In genomic region chr2:113067681-113068080, GRCh38 we compare ENCODE assay signal across 25 cellular contexts. TPM values are rescaled to one million over a fixed set of nuclear protein-coding genes. Genes with fewer than 3 reads are reported as not detected.
A peak's percentile ranks its signal among the peaks of the same experiment; 100 is the strongest.
DNase-seq lines count a peak whose midpoint lies in the region; ATAC-seq, FAIRE-seq and TF ChIP-seq lines count a peak whose summit lies in the region.
"Had no signal": no experiment of that assay in that cellular context is flagged by ENCODE, and none has a peak within 500 bp of the region (broad histone marks: within the 10 kb centered on the region; RNA-seq: fewer than 3 reads in every experiment).

Gene IL1F10 (plus strand): TSS chr2:113067970. CDS start chr2:113072739, 4,769 bp downstream.

- H3K4me3 ChIP-seq in right atrium auricular region (no peak within 1 kb of the TSS), bronchial epithelial cell (ENCODE audit: low read depth, low read length) (no peak within 1 kb of the TSS)
- H3K4me3 ChIP-seq: BLaER1 had no signal

- peak; percentile 75 for FAIRE-seq in bronchial epithelial cell (lab: Jason Lieb, UNC)
- FAIRE-seq: A204.1, GM12891, H54 had no signal

- H3K4me1 ChIP-seq in right atrium auricular region, result no peaks in the 10 kb centered on the region
- H3K4me1 ChIP-seq in foreskin keratinocyte, result peaks cover 33% of the 10 kb centered on the region
- H3K4me1 ChIP-seq: BLaER1 had no signal

- ATAC-seq in Right ventricle myocardium inferior (no peak), foreskin keratinocyte (no peak)
- ATAC-seq: CD8-positive, alpha-beta T cell had no signal

- no peaks in the 10 kb centered on the region for H3K36me3 Mint-ChIP-seq in type B pancreatic cell
- no peaks in the 10 kb centered on the region for H3K36me3 Mint-ChIP-seq in CD14-positive monocyte
- H3K36me3 Mint-ChIP-seq: CD8-positive, alpha-beta T cell had no signal

- H3K36me3 ChIP-seq in right atrium auricular region (no peaks in the 10 kb centered on the region), bronchial epithelial cell (ENCODE audit: control insufficient read depth, insufficient read depth, low read length) (no peaks in the 10 kb centered on the region)
- H3K36me3 ChIP-seq: BLaER1 had no signal

- H3K4me3 Mint-ChIP-seq in type B pancreatic cell, result no peak within 1 kb of the TSS
- no peak within 1 kb of the TSS for H3K4me3 Mint-ChIP-seq in CD14-positive monocyte
- H3K4me3 Mint-ChIP-seq: CD8-positive, alpha-beta T cell had no signal

- TF ChIP-seq CTCF in right atrium auricular region (IDR thresholded peaks at IDR 0.05) (no peak), bronchial epithelial cell (IDR thresholded peaks at IDR 0.05; ENCODE audit: insufficient read depth, low read length, severe bottlenecking) (no peak), foreskin keratinocyte (conservative IDR thresholded peaks at IDR 0.05) (no peak), type B pancreatic cell (conservative IDR thresholded peaks at IDR 0.05) (no peak), CD14-positive monocyte (IDR thresholded peaks at IDR 0.05) (no peak)

- peaks cover 6% of the 10 kb centered on the region for H3K4me1 Mint-ChIP-seq in type B pancreatic cell (ENCODE audit: unreplicated experiment)
- no peaks in the 10 kb centered on the region for H3K4me1 Mint-ChIP-seq in CD14-positive monocyte

- intact Hi-C loops in Right ventricle myocardium inferior (cut with DNase I) (no loop called here), CD14-positive monocyte (cut with micrococcal nuclease) (no loop called here)

- peak within 1 kb of the TSS; percentile 92 for H3K27ac Mint-ChIP-seq in type B pancreatic cell
- peak within 1 kb of the TSS in 1 of 7 donors; percentile 25 for H3K27ac Mint-ChIP-seq in CD14-positive monocyte
- H3K27ac Mint-ChIP-seq: CD8-positive, alpha-beta T cell had no signal

- H3K27ac ChIP-seq in right atrium auricular region (no peak within 1 kb of the TSS), foreskin keratinocyte (peak within 1 kb of the TSS; percentile 64)
- H3K27ac ChIP-seq: BLaER1 had no signal

- DNase-seq in right atrium auricular region (ENCODE audit: low spot score), result peak; percentile 28
- no peak for DNase-seq in Right ventricle myocardium inferior (ENCODE audit: missing footprints)
- no peak for DNase-seq in bronchial epithelial cell (ENCODE audit: low read depth)
- no peak for DNase-seq in foreskin keratinocyte
- no peak for DNase-seq in type B pancreatic cell (ENCODE audit: extremely low spot score, unreplicated experiment)
- DNase-seq in retina, result no peak
- DNase-seq in CD14-positive monocyte (ENCODE audit: low spot score), result no peak
- no peak for DNase-seq in NCI-H1092 treated with DMSO at 0.1 percent for 48 hours (lab: John Stamatoyannopoulos, UW)
- DNase-seq: CD8-positive, alpha-beta T cell; DMS79 treated with DMSO at 0.1 percent for 48 hours; GF-D8; NCI-H1048; NCI-H1417 treated with DMSO at 0.1 percent for 48 hours; NCI-H187; NCI-H2081 treated with DMSO at 0.1 percent for 48 hours; NCI-H524 treated with DMSO at 0.1 percent for 48 hours; NCI-H774; RPMI8226; SHP77 treated with DMSO at 0.1 percent for 48 hours had no signal

- no peaks in the 10 kb centered on the region for H3K9me3 ChIP-seq in right atrium auricular region

- peaks cover 5% of the 10 kb centered on the region for H3K27me3 Mint-ChIP-seq in type B pancreatic cell
- H3K27me3 Mint-ChIP-seq in CD14-positive monocyte (ENCODE audit: low read depth in 3 of 3), result peaks cover 0 to 6% (median 3%) of the 10 kb centered on the region in 3 donors

- peaks cover 15% of the 10 kb centered on the region for H3K9me3 Mint-ChIP-seq in type B pancreatic cell
- H3K9me3 Mint-ChIP-seq in CD14-positive monocyte, result peaks cover 0 to 2% (median 0%) of the 10 kb centered on the region in 7 donors
- H3K9me3 Mint-ChIP-seq: CD8-positive, alpha-beta T cell had no signal

- H3K27me3 ChIP-seq in right atrium auricular region (no peaks in the 10 kb centered on the region), bronchial epithelial cell (ENCODE audit: control insufficient read depth, insufficient read depth, low read length) (no peaks in the 10 kb centered on the region), foreskin keratinocyte (no peaks in the 10 kb centered on the region)
- H3K27me3 ChIP-seq: BLaER1 had no signal

RNA-seq across cellular contexts. Expression of gene IL1F10, which starts in this region (rescaled TPM):
- total RNA-seq in right atrium auricular region, result not detected
- not detected for total RNA-seq in Right ventricle myocardium inferior
- not detected in 2 replicates for total RNA-seq in bronchial epithelial cell
- total RNA-seq in foreskin keratinocyte, result not detected in 2 replicates
- polyA plus RNA-seq in foreskin keratinocyte, result 0.12 TPM in 1 of 2 replicates, not detected in the other
- not detected in 2 replicates for total RNA-seq in type B pancreatic cell (ENCODE audit: low replicate concordance)
- not detected for polyA plus RNA-seq in CD14-positive monocyte
- total RNA-seq: CD8-positive, alpha-beta T cell; HT-29 had no signal
- polyA plus RNA-seq: AG04450 had no signal

Comparison
In these comparisons a context has a peak if more than half of its experiments do, and no peak if none do; other contexts are left out.
1. Peak in DNase-seq in right atrium auricular region; RNA of the gene not detected or under 1 TPM.